13 cellular contexts compared by ENCODE assay signal in genomic region chr22:29329581-29329980, GRCh38. TPM values are rescaled to one million over a fixed set of nuclear protein-coding genes. Genes with fewer than 3 reads are reported as not detected.
"Had no signal": no experiment of that assay in that cellular context is flagged by ENCODE, and none has a peak within 500 bp of the region (broad histone marks: within the 10 kb centered on the region; RNA-seq: fewer than 3 reads in every experiment).

No MANE protein-coding gene starts in this region.

- H3K4me1 Mint-ChIP-seq: activated CD8-positive, alpha-beta memory T cell treated with anti-CD3 and anti-CD28 coated beads, Interleukin-2, amount 10 ng/mL, durations not matched to agents 7 days and 5 days; stimulated activated naive CD8-positive, alpha-beta T cell treated with anti-CD3 and anti-CD28 coated beads, Interleukin-15, amount 100 ng/mL, for 72 hours had no signal

- H3K27me3 ChIP-seq: esophagus muscularis mucosa, sigmoid colon had no signal

- H3K4me3 Mint-ChIP-seq: activated CD8-positive, alpha-beta memory T cell treated with anti-CD3 and anti-CD28 coated beads, Interleukin-2, amount 10 ng/mL, durations not matched to agents 7 days and 5 days; activated naive CD8-positive, alpha-beta T cell; activated T-cell treated with anti-CD3 and anti-CD28 coated beads, Interleukin-2, amount 50 U/mL, for 4 hours; stimulated activated naive CD8-positive, alpha-beta T cell treated with anti-CD3 and anti-CD28 coated beads, Interleukin-15, amount 100 ng/mL, for 72 hours had no signal

- H3K36me3 Mint-ChIP-seq: activated naive CD8-positive, alpha-beta T cell had no signal

- H3K27ac Mint-ChIP-seq: activated CD8-positive, alpha-beta memory T cell treated with anti-CD3 and anti-CD28 coated beads, Interleukin-2, amount 10 ng/mL, durations not matched to agents 7 days and 5 days; activated naive CD8-positive, alpha-beta T cell had no signal

- DNase-seq: activated CD4-positive, alpha-beta T cell treated with anti-CD3 and anti-CD28 coated beads for 48 hours; activated CD8-positive, alpha-beta memory T cell treated with anti-CD3 and anti-CD28 coated beads, Interleukin-2, amount 10 ng/mL, durations not matched to agents 7 days and 5 days; activated gamma-delta T cell; activated T-cell treated with anti-CD3 and anti-CD28 coated beads, Interleukin-2, amount 50 U/mL, for 4 hours; sigmoid colon; stimulated activated CD4-positive, alpha-beta T cell treated with anti-CD3 and anti-CD28 coated beads, Interleukin-2, amount 100 ng/mL, for 48 hours; stimulated activated naive CD8-positive, alpha-beta T cell treated with anti-CD3 and anti-CD28 coated beads, Interleukin-15, amount 100 ng/mL, for 72 hours had no signal

- H3K27me3 Mint-ChIP-seq: activated CD8-positive, alpha-beta memory T cell treated with anti-CD3 and anti-CD28 coated beads, Interleukin-2, amount 10 ng/mL, durations not matched to agents 7 days and 5 days; activated naive CD8-positive, alpha-beta T cell; stimulated activated naive CD8-positive, alpha-beta T cell treated with anti-CD3 and anti-CD28 coated beads, Interleukin-15, amount 100 ng/mL, for 72 hours had no signal

- H3K27ac ChIP-seq: esophagus muscularis mucosa, sigmoid colon, thoracic aorta had no signal

- H3K9me3 Mint-ChIP-seq: activated T-cell treated with anti-CD3 and anti-CD28 coated beads, Interleukin-2, amount 50 U/mL, for 4 hours; stimulated activated naive CD8-positive, alpha-beta T cell treated with anti-CD3 and anti-CD28 coated beads, Interleukin-15, amount 100 ng/mL, for 72 hours had no signal

- H3K4me3 ChIP-seq: esophagus muscularis mucosa, sigmoid colon, thoracic aorta had no signal

- H3K9me3 ChIP-seq: esophagus muscularis mucosa, sigmoid colon, thoracic aorta had no signal

- ATAC-seq: activated CD8-positive, alpha-beta memory T cell treated with anti-CD3 and anti-CD28 coated beads, Interleukin-2, amount 10 ng/mL, durations not matched to agents 7 days and 5 days; activated T-cell treated with anti-CD3 and anti-CD28 coated beads, Interleukin-2, amount 50 U/mL, for 4 hours; left lobe of liver; SK-N-SH treated with all-trans-retinoic acid at 6 μM for 48 hours; stimulated activated naive CD8-positive, alpha-beta T cell treated with anti-CD3 and anti-CD28 coated beads, Interleukin-15, amount 100 ng/mL, for 72 hours had no signal

RNA-seq across cellular contexts. Expression of gene RASL10A, which starts 14.1 kb away (rescaled TPM):
- total RNA-seq: cerebellum had no signal
